Comparison of ENCODE assay signal across 8 cellular contexts in genomic region chr9:88387035-88387732, GRCh38. TPM values are rescaled to one million over a fixed set of nuclear protein-coding genes. Genes with fewer than 3 reads are reported as not detected.
DNase-seq lines count a peak whose midpoint lies in the region; TF ChIP-seq lines count a peak whose summit lies in the region.

No MANE protein-coding gene starts in this region.

- H3K4me3 ChIP-seq in astrocyte of the spinal cord (ENCODE audit: low read depth, low read length) (peak overlapping the region; percentile 92), iPS-18c (ENCODE audit: insufficient read depth, low read depth, low read length) (peak overlapping the region; percentile 90), skeletal muscle tissue (ENCODE audit: low read length in 3 of 3) (peak overlapping the region; percentile 70 to 86 (median 78))

- peak overlapping the region; percentile 56 for H3K27ac ChIP-seq in skeletal muscle tissue (ENCODE audit: low read depth, low read length)

- no peaks in the 10 kb centered on the region for H3K9me3 ChIP-seq in iPS-18c (ENCODE audit: control insufficient read depth, insufficient read depth, low read length)
- H3K9me3 ChIP-seq in skeletal muscle tissue (ENCODE audit: control insufficient read depth in 3 of 3, low read length in 3 of 3) = no peaks in the 10 kb centered on the region

- intact Hi-C loops in posterior vena cava (cut with DNase I) = loop anchor here in 1 of 2 donors (10.0 kb wide), 1 partner anchor 188 kb away; no protein-coding TSS in a partner anchor

- peak overlapping the region; percentile 54 to 70 (median 55) for H3K9ac ChIP-seq in skeletal muscle tissue (ENCODE audit: low read depth in 1 of 3, low read length in 3 of 3)

- peak; percentile 26 for DNase-seq in SIG-M5 treated with dmso at 0.1 percent for 504 hours (lab: John Stamatoyannopoulos, UW; ENCODE audit: unreplicated experiment)
- DNase-seq in SIG-M5 (lab: John Stamatoyannopoulos, UW) = no peak
- peak; percentile 22 for DNase-seq in NCI-H510A (lab: John Stamatoyannopoulos, UW)
- peak; percentile 57 for DNase-seq in astrocyte of the spinal cord (ENCODE audit: low read depth, low spot score)
- no peak for DNase-seq in posterior vena cava (ENCODE audit: low spot score)
- no peak for DNase-seq in AML-193 (lab: John Stamatoyannopoulos, UW)

- TF ChIP-seq CTCF in astrocyte of the spinal cord (IDR thresholded peaks at IDR 0.05; ENCODE audit: low read depth, low read length) = no peak

- in situ Hi-C loops in astrocyte of the spinal cord (cut with HindIII; ENCODE audit: low sequenced_read_pairs) = no loop called here

- peaks cover 3 to 4% (median 4%) of the 10 kb centered on the region in 3 donors for H3K27me3 ChIP-seq in skeletal muscle tissue (ENCODE audit: control insufficient read depth in 3 of 3, insufficient read depth in 3 of 3, low read length in 3 of 3)

- peaks cover 5 to 12% (median 9%) of the 10 kb centered on the region in 3 donors for H3K4me1 ChIP-seq in skeletal muscle tissue (ENCODE audit: control insufficient read depth in 3 of 3, insufficient read depth in 3 of 3, low read length in 3 of 3)

- H3K36me3 ChIP-seq in skeletal muscle tissue (ENCODE audit: control insufficient read depth in 3 of 3, insufficient read depth in 3 of 3, low read length in 3 of 3) = no peaks in the 10 kb centered on the region

RNA-seq across cellular contexts. Expression of gene SPIN1, which starts 1.1 kb away (rescaled TPM):
- 60.5 TPM for total RNA-seq in skeletal muscle tissue
- total RNA-seq in posterior vena cava = 10 to 100 TPM; 76.4 to 78.2 TPM

Comparison
In these comparisons a context has a peak if more than half of its experiments do, and no peak if none do; other contexts are left out.
1. DNase-seq: peak in SIG-M5 treated with dmso at 0.1 percent for 504 hours (single experiment), NCI-H510A (single experiment) and astrocyte of the spinal cord (single experiment); none in SIG-M5 (single experiment), posterior vena cava (single experiment) and AML-193 (0 of 2).
2. Peak in every context shown above with its lines, with median percentiles within 50 percentile points of each other: H3K4me3 ChIP-seq.